Comparison of ENCODE assay signal across 21 cellular contexts in the genomic region with DNA sequence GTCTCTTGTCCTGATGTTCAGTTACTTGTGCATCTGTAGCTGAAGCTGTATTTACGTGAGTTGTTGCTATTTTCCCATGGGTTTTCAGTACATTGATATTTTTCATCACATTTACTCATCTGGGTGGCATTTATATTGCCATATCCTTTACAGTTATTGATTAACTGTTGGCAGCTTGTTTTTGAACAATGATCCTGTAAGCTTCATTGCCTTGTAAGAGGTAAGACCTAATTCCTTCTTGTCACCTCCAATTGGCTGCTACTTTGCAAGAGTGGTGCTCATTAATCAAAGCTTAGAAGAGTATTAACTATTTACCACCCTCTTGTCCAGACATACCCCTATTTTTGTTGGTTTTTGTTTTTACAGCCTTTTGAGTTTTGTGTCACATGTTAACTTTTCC.
"Had no signal": no experiment of that assay in that cellular context is flagged by ENCODE, and none has a peak within 500 bp of the region (broad histone marks: within the 10 kb centered on the region; RNA-seq: fewer than 3 reads in every experiment).

No MANE protein-coding gene starts in this region.

- FAIRE-seq: keratinocyte, small intestine, urothelium cell line had no signal

- H3K27ac ChIP-seq: epithelial cell of prostate, esophagus muscularis mucosa, gastrocnemius medialis, heart right ventricle, neutrophil, right atrium auricular region had no signal

- H3K27me3 ChIP-seq: dorsolateral prefrontal cortex, esophagus muscularis mucosa, gastrocnemius medialis, heart right ventricle, neutrophil, right atrium auricular region had no signal

- DNase-seq: cortex of kidney; dorsolateral prefrontal cortex; effector CD8-positive, alpha-beta T cell; gastrocnemius medialis; heart right ventricle; left colon; left ventricle myocardium superior; mesenchymal stem cell; midbrain; posterior cingulate gyrus; small intestine; stimulated activated CD4-positive, alpha-beta T cell treated with anti-CD3 and anti-CD28 coated beads, Interleukin-12 subunit alpha, Interleukin-12 subunit beta, amount 100 ng/mL, for 4 hours; stimulated activated naive CD4-positive, alpha-beta T cell treated with Interleukin-2 at 50 U/mL for 16 hours; trophoblast cell had no signal

- H3K4me3 ChIP-seq: dorsolateral prefrontal cortex, esophagus muscularis mucosa, gastrocnemius medialis, heart right ventricle, lung, right atrium auricular region had no signal

- ATAC-seq: gastrocnemius medialis, heart right ventricle, left colon, left ventricle myocardium superior had no signal

- H3K4me1 ChIP-seq: gastrocnemius medialis, heart right ventricle, right atrium auricular region had no signal

- H3K9me3 ChIP-seq: esophagus muscularis mucosa, gastrocnemius medialis, heart right ventricle, neutrophil, right atrium auricular region had no signal
